Comparison of ENCODE assay signal across 8 cellular contexts in genomic region chr16:89686520-89687091, GRCh38. TPM values are rescaled to one million over a fixed set of nuclear protein-coding genes. Genes with fewer than 3 reads are reported as not detected.
DNase-seq lines count a peak whose midpoint lies in the region; ATAC-seq and TF ChIP-seq lines count a peak whose summit lies in the region.

CDK10 (plus strand) TSS chr16:89686689; CDS start chr16:89686711, 22 bp downstream.

- H3K9ac ChIP-seq in parathyroid adenoma: no peak within 1 kb of the TSS

- ATAC-seq in Right ventricle myocardium inferior: peak; percentile 90

- no peak for TF ChIP-seq CTCF in HFF-Myc (IDR thresholded peaks at IDR 0.05; ENCODE audit: low read depth, low read length, missing control alignments)
- no peak for TF ChIP-seq CTCF in NB4 (IDR thresholded peaks at IDR 0.05; ENCODE audit: low read depth, low read length)
- no peak for TF ChIP-seq CTCF in parathyroid adenoma (IDR thresholded peaks at IDR 0.05)
- no peak for TF ChIP-seq CTCF in tibial artery (IDR thresholded peaks at IDR 0.05)

- H3K4me3 ChIP-seq in GM08714 (ENCODE audit: low read length) (peak within 1 kb of the TSS; percentile 66), HFF-Myc (replicated peaks; ENCODE audit: low read depth, low read length) (peak within 1 kb of the TSS; percentile 87), NB4 (ENCODE audit: low read depth, low read length) (peak within 1 kb of the TSS; percentile 89), parathyroid adenoma (ENCODE audit: low read depth, low read length) (peak within 1 kb of the TSS; percentile 67), tibial artery (peak within 1 kb of the TSS; percentile 73 to 97)

- peaks cover 20% of the 10 kb centered on the region for H3K79me2 ChIP-seq in parathyroid adenoma

- H3K27ac ChIP-seq in parathyroid adenoma (peak within 1 kb of the TSS; percentile 66), tibial artery (peak within 1 kb of the TSS; percentile 84 to 92)

- peak; percentile 96 for TF ChIP-seq POLR2A in NB4 (IDR thresholded peaks at IDR 0.05; ENCODE audit: extremely low read depth, insufficient read length)

- H3K27me3 ChIP-seq in parathyroid adenoma (ENCODE audit: control insufficient read depth, insufficient read depth, low read length) (no peaks in the 10 kb centered on the region), tibial artery (no peaks in the 10 kb centered on the region)

- no peaks in the 10 kb centered on the region for H3K9me3 ChIP-seq in parathyroid adenoma (ENCODE audit: control insufficient read depth, low read length)
- H3K9me3 ChIP-seq in tibial artery: no peaks in the 10 kb centered on the region

- intact Hi-C loops in Right ventricle myocardium inferior (cut with DNase I) (no loop called here), tibial artery (cut with DNase I; ENCODE audit: low total_unique reads) (no loop called here)

- H3K36me3 ChIP-seq in parathyroid adenoma (ENCODE audit: control insufficient read depth, insufficient read depth, low read length): no peaks in the 10 kb centered on the region
- peaks cover 4 to 27% (median 14%) of the 10 kb centered on the region in 3 donors for H3K36me3 ChIP-seq in tibial artery

- H3K4me1 ChIP-seq in parathyroid adenoma (peaks cover 5% of the 10 kb centered on the region), tibial artery (peaks cover 0 to 13% (median 8%) of the 10 kb centered on the region in 4 donors)

- peak; percentile 71 for DNase-seq in HFF-Myc (ENCODE audit: extremely low read depth, low read depth)
- peak; percentile 89 for DNase-seq in NB4 (ENCODE audit: low read depth)
- DNase-seq in SW 1271 (lab: John Stamatoyannopoulos, UW): peak; percentile 52 to 83
- DNase-seq in activated naive CD8-positive, alpha-beta T cell treated with anti-CD3 and anti-CD28 coated beads, Interleukin-2, amount 50 U/mL, for 16 hours (ENCODE audit: low read depth, low spot score): peak; percentile 62
- peak; percentile 90 for DNase-seq in Right ventricle myocardium inferior (ENCODE audit: missing footprints)
- peak; percentile 85 to 93 for DNase-seq in tibial artery

- H2AFZ ChIP-seq in parathyroid adenoma: peak within 1 kb of the TSS; percentile 88

- peak within 1 kb of the TSS; percentile 90 for H3K4me2 ChIP-seq in parathyroid adenoma (ENCODE audit: low read length)

RNA-seq across cellular contexts. Expression of gene CDK10, which starts in this region (rescaled TPM):
- 21.9 TPM for total RNA-seq in Right ventricle myocardium inferior

Comparison
In these comparisons a context has a peak if more than half of its experiments do, and no peak if none do; other contexts are left out.
1. Peak in every context shown above with its lines: DNase-seq, ATAC-seq, H3K4me3 ChIP-seq and H3K27ac ChIP-seq.